Comparison of ENCODE assay signal across 14 cellular contexts in genomic region chr20:16760431-16761304, GRCh38. TPM values are rescaled to one million over a fixed set of nuclear protein-coding genes. Genes with fewer than 3 reads are reported as not detected.
DNase-seq lines count a peak whose midpoint lies in the region; ATAC-seq and TF ChIP-seq lines count a peak whose summit lies in the region.
"Had no signal": no experiment of that assay in that cellular context is flagged by ENCODE, and none has a peak within 500 bp of the region (broad histone marks: within the 10 kb centered on the region; RNA-seq: fewer than 3 reads in every experiment).

No MANE protein-coding gene starts in this region.

- H3K27me3 ChIP-seq in endodermal cell (ENCODE audit: control insufficient read depth, insufficient read depth, low read length, poor library complexity, severe bottlenecking), result no peaks in the 10 kb centered on the region
- no peaks in the 10 kb centered on the region for H3K27me3 ChIP-seq in neuron (ENCODE audit: insufficient read depth, low read length)
- H3K27me3 ChIP-seq in testis, result no peaks in the 10 kb centered on the region

- no peaks in the 10 kb centered on the region for H3K36me3 ChIP-seq in endodermal cell (ENCODE audit: control insufficient read depth, insufficient read depth, low read length)
- H3K36me3 ChIP-seq in neuron (ENCODE audit: insufficient read depth, low read length), result no peaks in the 10 kb centered on the region
- no peaks in the 10 kb centered on the region for H3K36me3 ChIP-seq in testis (ENCODE audit: low read depth, missing control alignments)
- H3K36me3 ChIP-seq: esophagus squamous epithelium, transverse colon had no signal

- H3K4me1 Mint-ChIP-seq in Calu3 (ENCODE audit: low read depth, unreplicated experiment), result peaks cover 11% of the 10 kb centered on the region
- peaks cover 15% of the 10 kb centered on the region for H3K4me1 Mint-ChIP-seq in endodermal cell
- H3K4me1 Mint-ChIP-seq in T-helper 2 cell treated with Interferon-gamma antibody and Interleukin-4, amounts not matched to agents 5 μg/mL and 100 μg/mL, for 36 hours (ENCODE audit: low read depth), result no peaks in the 10 kb centered on the region
- H3K4me1 Mint-ChIP-seq: activated CD4-positive, alpha-beta T cell treated with anti-CD3 and anti-CD28 coated beads for 36 hours had no signal

- no TSS peak for BruUV-seq in Calu3 (replicated peaks; lab: Mats Ljungman, UMichigan)

- ATAC-seq in HG03342 (IDR thresholded peaks at IDR 0.05; ENCODE audit: unreplicated experiment) (peak; percentile 12), HG02798 (IDR thresholded peaks at IDR 0.05; ENCODE audit: poor library complexity, unreplicated experiment) (no peak), HG03139 (IDR thresholded peaks at IDR 0.05; ENCODE audit: unreplicated experiment) (no peak)

- H3K9me3 Mint-ChIP-seq in Calu3 (ENCODE audit: low read depth, unreplicated experiment), result no peaks in the 10 kb centered on the region
- H3K9me3 Mint-ChIP-seq in endodermal cell, result peaks cover 12% of the 10 kb centered on the region
- H3K9me3 Mint-ChIP-seq in T-helper 2 cell treated with Interferon-gamma antibody and Interleukin-4, amounts not matched to agents 5 μg/mL and 100 μg/mL, for 36 hours, result peaks cover 9% of the 10 kb centered on the region

- H3K9ac ChIP-seq in endodermal cell (ENCODE audit: extremely low read depth, low read length, poor library complexity, severe bottlenecking), result no peak overlapping the region

- H3K9me3 ChIP-seq in endodermal cell (ENCODE audit: control insufficient read depth, low read length), result peaks cover 6% of the 10 kb centered on the region
- H3K9me3 ChIP-seq in neuron (ENCODE audit: low read length), result peaks cover 8% of the 10 kb centered on the region
- no peaks in the 10 kb centered on the region for H3K9me3 ChIP-seq in testis
- H3K9me3 ChIP-seq: esophagus squamous epithelium, psoas muscle, transverse colon had no signal

- H3K4me3 ChIP-seq in endodermal cell (ENCODE audit: low read length) (no peak overlapping the region), neuron (ENCODE audit: low read length) (no peak overlapping the region), testis (no peak overlapping the region)
- H3K4me3 ChIP-seq: esophagus squamous epithelium, psoas muscle, transverse colon had no signal

- intact Hi-C loops in Calu3 (cut with micrococcal nuclease; ENCODE audit: unreplicated experiment) (loop anchor here (1.0 to 10.0 kb wide), 2 partner anchors 59 to 246 kb away; no protein-coding TSS in a partner anchor), testis (cut with DNase I; ENCODE audit: low total_unique reads) (no loop called here)

- H3K27ac Mint-ChIP-seq in Calu3 (ENCODE audit: unreplicated experiment), result no peak overlapping the region
- peak overlapping the region; percentile 16 for H3K27ac Mint-ChIP-seq in endodermal cell
- no peak overlapping the region for H3K27ac Mint-ChIP-seq in T-helper 2 cell treated with Interferon-gamma antibody and Interleukin-4, amounts not matched to agents 5 μg/mL and 100 μg/mL, for 36 hours
- H3K27ac Mint-ChIP-seq: activated CD4-positive, alpha-beta T cell treated with anti-CD3 and anti-CD28 coated beads for 36 hours had no signal

- H3K27ac ChIP-seq in endodermal cell (ENCODE audit: low read depth, low read length), result no peak overlapping the region
- no peak overlapping the region for H3K27ac ChIP-seq in testis
- H3K27ac ChIP-seq: esophagus squamous epithelium, psoas muscle, transverse colon had no signal

- H3K4me1 ChIP-seq in endodermal cell (ENCODE audit: control insufficient read depth, insufficient read depth, low read length) (no peaks in the 10 kb centered on the region), neuron (ENCODE audit: insufficient read depth, low read length) (peaks cover 36% of the 10 kb centered on the region), testis (no peaks in the 10 kb centered on the region)
- H3K4me1 ChIP-seq: psoas muscle had no signal

- DNase-seq in Calu3, result peak; percentile 10
- DNase-seq in endodermal cell, result peak; percentile 59
- DNase-seq in T-helper 2 cell treated with Interferon-gamma antibody and Interleukin-4, amounts not matched to agents 5 μg/mL and 100 μg/mL, for 36 hours (ENCODE audit: low spot score), result no peak
- DNase-seq in testis, result no peak
- DNase-seq: cortex of kidney, esophagus squamous epithelium, psoas muscle had no signal

- H2AFZ ChIP-seq in neuron (ENCODE audit: low read depth, low read length), result peak overlapping the region; percentile 4

- H3K4me3 Mint-ChIP-seq in Calu3 (ENCODE audit: low read depth, unreplicated experiment), result no peak overlapping the region
- H3K4me3 Mint-ChIP-seq in endodermal cell, result no peak overlapping the region
- H3K4me3 Mint-ChIP-seq in T-helper 2 cell treated with Interferon-gamma antibody and Interleukin-4, amounts not matched to agents 5 μg/mL and 100 μg/mL, for 36 hours, result no peak overlapping the region
- H3K4me3 Mint-ChIP-seq: activated CD4-positive, alpha-beta T cell treated with anti-CD3 and anti-CD28 coated beads for 36 hours had no signal

- no peak for TF ChIP-seq CTCF in Calu3 (IDR thresholded peaks at IDR 0.05; ENCODE audit: unreplicated experiment)
- no peak for TF ChIP-seq CTCF in endodermal cell (conservative IDR thresholded peaks at IDR 0.05)
- TF ChIP-seq CTCF in testis (IDR thresholded peaks at IDR 0.05), result no peak

- no peaks in the 10 kb centered on the region for H3K36me3 Mint-ChIP-seq in Calu3 (ENCODE audit: insufficient read depth, unreplicated experiment)
- no peaks in the 10 kb centered on the region for H3K36me3 Mint-ChIP-seq in endodermal cell (ENCODE audit: low read depth)
- H3K36me3 Mint-ChIP-seq in T-helper 2 cell treated with Interferon-gamma antibody and Interleukin-4, amounts not matched to agents 5 μg/mL and 100 μg/mL, for 36 hours (ENCODE audit: low read depth), result no peaks in the 10 kb centered on the region

- no peak for TF ChIP-seq POLR2A in testis (IDR thresholded peaks at IDR 0.05)

- WGBS in endodermal cell (ENCODE audit: insufficient coverage in 1 of 2, insufficient read length in 1 of 2), 2 experiments, result 75 to 87% methylated on average over 9 to 11 of the region's 11 CpGs
- 71 to 83% methylated on average over 9 to 11 of the region's 11 CpGs for WGBS in testis, 2 donors

- CTCF ChIA-PET in Calu3 (lab: Charles Lee), result interaction anchor here (0.9 kb wide), 1 partner anchor 243 kb away, joined by 3 read pairs; no protein-coding TSS in a partner anchor

- H3K27me3 Mint-ChIP-seq in Calu3 (ENCODE audit: unreplicated experiment) (peaks cover 12% of the 10 kb centered on the region), endodermal cell (ENCODE audit: insufficient read depth) (no peaks in the 10 kb centered on the region)
- H3K27me3 Mint-ChIP-seq in T-helper 2 cell treated with Interferon-gamma antibody and Interleukin-4, amounts not matched to agents 5 μg/mL and 100 μg/mL, for 36 hours (ENCODE audit: low read depth), result peaks cover 44% of the 10 kb centered on the region

RNA-seq across cellular contexts. Expression of gene OTOR, which starts 12.5 kb away (rescaled TPM):
- total RNA-seq in Calu3 (2022) (not detected in 2 replicates), endodermal cell (not detected), testis (not detected)
- polyA plus RNA-seq in endodermal cell (2013, experiment 1 of 2), result not detected
- not detected for polyA plus RNA-seq in endodermal cell (2013, experiment 2 of 2)
- polyA plus RNA-seq in testis (ENCODE audit: insufficient read depth, low read depth, low replicate concordance), result not detected
- total RNA-seq: activated CD4-positive, alpha-beta T cell treated with anti-CD3 and anti-CD28 coated beads for 36 hours; esophagus squamous epithelium; mesenteric fat pad; psoas muscle; transverse colon had no signal
- polyA plus RNA-seq: psoas muscle had no signal

RNA-seq across cellular contexts. Expression of gene SNRPB2, which starts 30.8 kb away (rescaled TPM):
- total RNA-seq in Calu3 (2022) (23.1 and 25.9 TPM in 2 replicates), endodermal cell (10 to 100 TPM; 75.9 to 89.2 TPM), testis (10 to 100 TPM; 32.8 to 35.3 TPM)
- 95.3 TPM for polyA plus RNA-seq in endodermal cell (2013, experiment 1 of 2)
- 86.2 TPM for polyA plus RNA-seq in endodermal cell (2013, experiment 2 of 2)
- polyA plus RNA-seq in testis (ENCODE audit: insufficient read depth, low read depth, low replicate concordance), result 47.9 TPM

Comparison
In these comparisons a context has a peak if more than half of its experiments do, and no peak if none do; other contexts are left out.
1. DNase-seq: peak in Calu3 (single experiment) and endodermal cell (single experiment); none in T-helper 2 cell treated with Interferon-gamma antibody and Interleukin-4, amounts not matched to agents 5 μg/mL and 100 μg/mL, for 36 hours (single experiment) and testis (single experiment).